Comparison of ENCODE assay signal across 1 cellular context in genomic region chr7:18890885-18891621, GRCh38.
TF ChIP-seq lines count a peak whose summit lies in the region.

No MANE protein-coding gene starts in this region.

TF ChIP-seq in IMR-90, 13 proteins besides CTCF, POLR2A, EP300 and RAD21 (continued from another document):
- TF ChIP-seq USF2 (IDR thresholded peaks at IDR 0.05; ENCODE audit: low read depth, low read length), result no peak
